In genomic region chr9:6215562-6215961, GRCh38 we compare ENCODE assay signal across 12 cellular contexts. TPM values are rescaled to one million over a fixed set of nuclear protein-coding genes. Genes with fewer than 3 reads are reported as not detected.
DNase-seq lines count a peak whose midpoint lies in the region; ATAC-seq and TF ChIP-seq lines count a peak whose summit lies in the region.
"Had no signal": no experiment of that assay in that cellular context is flagged by ENCODE, and none has a peak within 500 bp of the region (broad histone marks: within the 10 kb centered on the region; RNA-seq: fewer than 3 reads in every experiment).

Gene IL33 (plus strand): TSS chr9:6215807. CDS start chr9:6241695, 25,888 bp downstream.

- no peaks in the 10 kb centered on the region for H3K4me1 Mint-ChIP-seq in CD4-positive, alpha-beta memory T cell

- CTCF ChIA-PET in CD4-positive, alpha-beta memory T cell (lab: Charles Lee; ENCODE audit: partially characterized antibody), result no interaction called here
- CTCF ChIA-PET in RWPE1 (lab: Yijun Ruan, JAX), result no interaction called here

- intact Hi-C loops in Right ventricle myocardium superior (cut with DNase I), result no loop called here
- intact Hi-C loops in posterior vena cava (cut with DNase I), result loop anchor here in 1 of 2 donors (10.0 kb wide), 1 partner anchor 59 kb away; no protein-coding TSS in a partner anchor
- intact Hi-C loops in CD4-positive, alpha-beta memory T cell (cut with micrococcal nuclease), result no loop called here

- H3K4me3 Mint-ChIP-seq in CD4-positive, alpha-beta memory T cell, result no peak within 1 kb of the TSS

- peaks cover 0 to 20% (median 14%) of the 10 kb centered on the region in 8 donors for H3K9me3 Mint-ChIP-seq in CD4-positive, alpha-beta memory T cell

- H3K27ac Mint-ChIP-seq in CD4-positive, alpha-beta memory T cell, result no peak within 1 kb of the TSS

- TF ChIP-seq CTCF in RWPE1 (conservative IDR thresholded peaks at IDR 0.05; ENCODE audit: low read depth), result no peak

- DNase-seq in NCI-H774 (lab: John Stamatoyannopoulos, UW), result peak; percentile 24
- no peak for DNase-seq in Right ventricle myocardium superior
- DNase-seq in posterior vena cava (ENCODE audit: low spot score), result no peak
- DNase-seq in CD4-positive, alpha-beta memory T cell, result no peak
- no peak for DNase-seq in RWPE1 (ENCODE audit: low spot score)
- DNase-seq: NCI-H1048 had no signal

- no peaks in the 10 kb centered on the region for H3K36me3 Mint-ChIP-seq in CD4-positive, alpha-beta memory T cell

- H3K36me3 ChIP-seq in ACC112 (ENCODE audit: insufficient read depth, low read length), result no peaks in the 10 kb centered on the region
- H3K36me3 ChIP-seq in CD4-positive, alpha-beta memory T cell (ENCODE audit: insufficient read depth, low read length), result no peaks in the 10 kb centered on the region
- H3K36me3 ChIP-seq: SJCRH30 had no signal

- H3K4me3 ChIP-seq in ACC112 (ENCODE audit: low read depth, low read length), result no peak within 1 kb of the TSS
- no peak within 1 kb of the TSS for H3K4me3 ChIP-seq in CD4-positive, alpha-beta memory T cell (ENCODE audit: low read length in 2 of 2)
- H3K4me3 ChIP-seq: SJCRH30 had no signal

- peaks cover 0 to under 1% of the 10 kb centered on the region in 2 donors for H3K9me3 ChIP-seq in CD4-positive, alpha-beta memory T cell (ENCODE audit: control insufficient read depth in 1 of 2, low read length in 2 of 2)
- H3K9me3 ChIP-seq: SJCRH30 had no signal

- H3K27ac ChIP-seq in ACC112 (ENCODE audit: low read depth, low read length) (peak within 1 kb of the TSS; percentile 65), RWPE1 (no peak within 1 kb of the TSS)
- no peak within 1 kb of the TSS for H3K27ac ChIP-seq in CD4-positive, alpha-beta memory T cell (ENCODE audit: low read depth, low read length)
- H3K27ac ChIP-seq: SJCRH30 had no signal

- peaks cover 37% of the 10 kb centered on the region for H3K4me1 ChIP-seq in ACC112 (ENCODE audit: control insufficient read depth, insufficient read depth, low read length, unreplicated experiment)
- no peaks in the 10 kb centered on the region for H3K4me1 ChIP-seq in CD4-positive, alpha-beta memory T cell (ENCODE audit: insufficient read depth, low read length)
- H3K4me1 ChIP-seq: SJCRH30 had no signal

- H2AFZ ChIP-seq in ACC112 (ENCODE audit: low read length, unreplicated experiment), result peak within 1 kb of the TSS; percentile 16

- POLR2A ChIA-PET in CD4-positive, alpha-beta memory T cell (lab: Charles Lee; ENCODE audit: partially characterized antibody), result no interaction called here
- POLR2A ChIA-PET in RWPE1 (lab: Yijun Ruan, JAX; ENCODE audit: low non-redundant PET), result no interaction called here

- no peaks in the 10 kb centered on the region for H3K27me3 ChIP-seq in ACC112 (ENCODE audit: insufficient read depth, low read length)
- H3K27me3 ChIP-seq in CD4-positive, alpha-beta memory T cell (ENCODE audit: insufficient read depth, low read length), result no peaks in the 10 kb centered on the region
- H3K27me3 ChIP-seq: SJCRH30 had no signal

- peak; percentile 84 for ATAC-seq in Right ventricle myocardium superior (ENCODE audit: poor library complexity)
- ATAC-seq in GM18498 (IDR thresholded peaks at IDR 0.05; ENCODE audit: unreplicated experiment), result no peak
- ATAC-seq in GM19467 (IDR thresholded peaks at IDR 0.05; ENCODE audit: unreplicated experiment), result no peak

- H3K27me3 Mint-ChIP-seq in CD4-positive, alpha-beta memory T cell, result peaks cover 8 to 12% of the 10 kb centered on the region in 2 donors

- H3K79me2 ChIP-seq in ACC112 (ENCODE audit: control insufficient read depth, insufficient read depth, low read length, unreplicated experiment), result no peaks in the 10 kb centered on the region

RNA-seq across cellular contexts. Expression of gene IL33, which starts in this region (rescaled TPM):
- total RNA-seq in Right ventricle myocardium superior (19.1 TPM), posterior vena cava (10 to 100 TPM; 83.1 to 93.8 TPM)
- total RNA-seq in CD4-positive, alpha-beta memory T cell, result not detected
- polyA plus RNA-seq in CD4-positive, alpha-beta memory T cell, result not detected
- total RNA-seq: activated CD8-positive, alpha-beta memory T cell treated with anti-CD3 and anti-CD28 coated beads for 36 hours; chondrocyte had no signal

Comparison
In these comparisons a context has a peak if more than half of its experiments do, and no peak if none do; other contexts are left out.
1. RNA of gene IL33 (total RNA-seq): 83.1 to 93.8 TPM in posterior vena cava and 19.1 TPM in Right ventricle myocardium superior (single experiment); not detected in CD4-positive, alpha-beta memory T cell; every median in the first group is over 10 times any median in the second.